Comparison of ENCODE assay signal across 34 cellular contexts in genomic region chr5:152683205-152683604, GRCh38.
"Had no signal": no experiment of that assay in that cellular context is flagged by ENCODE, and none has a peak within 500 bp of the region (broad histone marks: within the 10 kb centered on the region; RNA-seq: fewer than 3 reads in every experiment).

No MANE protein-coding gene starts in this region.

- DNase-seq: Karpas-422, Kasumi-1, KG1, MG63, MM.1S, MV-4-11, NCI-H1048, NCI-H1092, NCI-H1092 treated with DMSO at 0.1 percent for 48 hours, NCI-H1105, NCI-H1105 treated with DMSO at 0.1 percent for 48 hours, NCI-H1417, NCI-H1417 treated with DMSO at 0.1 percent for 48 hours, NCI-H1436, NCI-H1436 treated with DMSO at 0.1 percent for 48 hours, NCI-H146, NCI-H1694, NCI-H1694 treated with DMSO at 0.1 percent for 48 hours, NCI-H187, NCI-H187 treated with DMSO at 0.1 percent for 48 hours, NCI-H1930, NCI-H2029, NCI-H2029 treated with DMSO at 0.1 percent for 48 hours, NCI-H2081, NCI-H2081 treated with DMSO at 0.1 percent for 48 hours, NCI-H2107, NCI-H2171, NCI-H2171 treated with DMSO at 0.1 percent for 48 hours, NCI-H2227 treated with DMSO at 0.1 percent for 48 hours, NCI-H226, NCI-H345, NCI-H446 treated with DMSO at 0.1 percent for 48 hours, NCI-H510A had no signal

- H3K4me3 ChIP-seq: MG63 had no signal

- H3K36me3 ChIP-seq: MG63 had no signal

- H3K27ac ChIP-seq: KMS-11 had no signal

- H3K9me3 ChIP-seq: MG63 had no signal
